Comparison of ENCODE assay signal across 22 cellular contexts in the genomic region with DNA sequence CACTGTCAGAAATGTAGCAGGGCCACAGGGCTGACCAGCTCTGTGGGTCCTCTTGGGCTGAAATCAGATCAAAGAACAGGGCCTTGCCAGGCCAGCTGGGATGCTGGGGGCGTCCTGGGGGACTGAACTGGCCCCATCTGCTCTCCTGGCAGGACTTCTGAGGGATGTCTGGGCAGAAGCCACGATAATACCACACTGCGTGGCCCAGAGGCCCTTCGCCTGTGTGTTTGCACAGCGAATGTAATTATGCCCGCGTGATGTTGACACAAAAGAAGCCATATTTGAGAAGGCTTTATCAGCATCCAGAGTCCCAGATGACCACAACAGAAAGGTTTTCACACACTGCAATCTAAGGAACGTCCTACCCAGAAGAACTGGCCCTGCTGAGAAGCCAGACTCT.
DNase-seq lines count a peak whose midpoint lies in the region; ATAC-seq, FAIRE-seq and TF ChIP-seq lines count a peak whose summit lies in the region.
"Had no signal": no experiment of that assay in that cellular context is flagged by ENCODE, and none has a peak within 500 bp of the region (broad histone marks: within the 10 kb centered on the region; RNA-seq: fewer than 3 reads in every experiment).

No MANE protein-coding gene starts in this region.

- intact Hi-C loops in mucosa of descending colon (cut with DNase I, micrococcal nuclease), result no loop called here

- no peaks in the 10 kb centered on the region for H3K36me3 ChIP-seq in mucosa of descending colon (ENCODE audit: low read depth)
- H3K36me3 ChIP-seq: SJSA1, tibial nerve had no signal

- DNase-seq in DMS53 (lab: John Stamatoyannopoulos, UW), result peak; percentile 88
- DNase-seq in NCI-H146 (lab: John Stamatoyannopoulos, UW), result peak; percentile 90
- peak; percentile 85 to 87 for DNase-seq in SHP77 (lab: John Stamatoyannopoulos, UW)
- peak; percentile 51 to 60 (median 58) for DNase-seq in mucosa of descending colon
- no peak for DNase-seq in urothelium cell line (ENCODE audit: low spot score)
- DNase-seq in GM19238 (ENCODE audit: insufficient read length, low spot score), result no peak
- DNase-seq: activated B cell treated with CpG ODN at 0.5 μM for 24 hours; activated CD8-positive, alpha-beta T cell treated with anti-CD3 and anti-CD28 coated beads, Interleukin-2, amount 10 ng/mL, durations not matched to agents 7 days and 5 days; activated T-cell treated with anti-CD3 and anti-CD28 coated beads, Interleukin-2, amount 50 U/mL, for 48 hours; CD8-positive, alpha-beta T cell; EL; glutamatergic neuron; immature natural killer cell; NCI-H1694 treated with DMSO at 0.1 percent for 48 hours; stimulated activated naive CD4-positive, alpha-beta T cell treated with Interleukin-2 at 50 U/mL for 16 hours had no signal

- ATAC-seq in mucosa of descending colon, result peak; percentile 82
- ATAC-seq in HG03432 (IDR thresholded peaks at IDR 0.05; ENCODE audit: unreplicated experiment), result no peak
- no peak for ATAC-seq in HG03039 (IDR thresholded peaks at IDR 0.05; ENCODE audit: unreplicated experiment)
- ATAC-seq: activated CD8-positive, alpha-beta T cell treated with anti-CD3 and anti-CD28 coated beads, Interleukin-2, amount 10 ng/mL, durations not matched to agents 7 days and 5 days; CD8-positive, alpha-beta T cell; sciatic nerve had no signal

- H3K4me3 ChIP-seq in mucosa of descending colon, result no peak overlapping the region
- H3K4me3 ChIP-seq: lung, SJSA1, tibial nerve had no signal

- no peaks in the 10 kb centered on the region for H3K9me3 ChIP-seq in mucosa of descending colon
- H3K9me3 ChIP-seq: SJSA1 had no signal

- peaks cover 15% of the 10 kb centered on the region for H3K4me1 ChIP-seq in mucosa of descending colon (ENCODE audit: low read depth)
- H3K4me1 ChIP-seq: SJSA1, tibial nerve had no signal

- no peak for FAIRE-seq in urothelium cell line (lab: Jason Lieb, UNC)
- FAIRE-seq: astrocyte had no signal

- no peak for TF ChIP-seq CTCF in mucosa of descending colon (IDR thresholded peaks at IDR 0.05)

Comparison
In these comparisons a context has a peak if more than half of its experiments do, and no peak if none do; other contexts are left out.
1. DNase-seq: peak in DMS53 (single experiment), NCI-H146 (single experiment), SHP77 (2 of 2) and mucosa of descending colon (3 of 3); none in urothelium cell line (single experiment) and GM19238 (single experiment).